In the genomic region with DNA sequence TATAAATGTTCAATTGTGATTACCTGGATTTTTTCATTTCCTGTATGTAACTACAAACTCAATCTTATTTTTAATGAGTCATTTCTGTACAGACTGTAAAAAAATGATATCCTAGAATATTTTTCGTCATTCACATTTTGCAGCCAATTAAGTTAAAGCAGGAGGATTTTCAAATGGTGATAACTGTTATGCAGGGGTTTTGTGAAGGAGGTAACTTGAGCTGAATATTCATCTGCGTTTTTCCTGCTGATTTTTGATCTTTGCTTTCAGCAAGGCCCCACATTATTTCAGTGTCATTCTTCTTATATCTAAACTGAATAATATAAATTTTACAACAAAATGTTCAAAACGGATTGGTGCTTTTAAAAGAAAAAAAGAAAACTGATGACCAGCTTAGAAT, we compare ENCODE assay signal across 1 cellular context.
TF ChIP-seq lines count a peak whose summit lies in the region.

No MANE protein-coding gene starts in this region.

TF ChIP-seq in IMR-90, 13 proteins besides CTCF, POLR2A, EP300 and RAD21 (continued from another document):
- no peak for TF ChIP-seq BHLHE40 (IDR thresholded peaks at IDR 0.05; ENCODE audit: low read depth, low read length)
